Comparison of ENCODE assay signal across 2 cellular contexts in the genomic region with DNA sequence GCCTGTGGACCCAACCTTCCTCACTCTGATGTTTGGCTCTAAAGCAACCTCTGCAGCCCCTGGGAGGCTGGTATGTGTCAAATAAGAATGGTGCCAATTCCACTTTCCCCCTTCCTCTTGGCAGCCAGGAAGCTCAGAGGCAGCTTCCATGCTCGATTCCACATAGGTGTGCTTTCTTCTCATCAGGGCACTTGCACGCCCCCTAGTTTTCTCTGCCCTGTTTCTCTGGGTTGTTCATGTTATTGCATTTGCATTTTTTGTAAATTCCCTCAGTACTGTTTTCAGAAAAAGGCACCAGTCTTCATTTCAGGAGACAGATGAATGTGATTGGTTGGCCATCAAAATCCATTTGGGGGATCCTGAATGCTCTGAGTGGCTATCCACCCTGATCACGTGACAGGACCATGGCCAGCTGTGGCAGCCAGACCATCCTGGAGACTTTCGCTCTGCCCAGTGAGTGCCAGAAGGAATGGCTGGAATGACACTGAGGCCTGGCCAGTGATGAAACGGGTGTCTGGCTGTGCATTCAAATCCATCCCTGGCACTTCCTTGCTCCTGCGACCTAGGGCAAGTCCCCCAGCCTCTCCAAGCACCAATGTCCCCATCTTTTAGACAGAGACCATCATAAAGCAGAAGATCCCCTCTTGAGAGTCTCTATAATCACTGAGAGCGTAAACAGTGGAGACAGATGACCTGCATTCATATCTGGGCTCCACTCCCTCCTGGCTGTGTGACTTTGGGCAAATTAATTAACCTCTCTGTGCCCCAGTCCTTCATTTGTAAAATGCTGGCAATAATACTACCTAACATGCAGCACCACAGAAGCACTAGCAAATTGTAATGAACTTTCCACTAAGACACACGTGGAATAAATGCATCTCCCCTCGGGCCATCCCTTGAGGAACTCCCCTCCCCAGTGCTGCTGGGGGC.
A peak's percentile ranks its signal among the peaks of the same experiment; 100 is the strongest.
TF ChIP-seq lines count a peak whose summit lies in the region.

No MANE protein-coding gene starts in this region.

TF ChIP-seq in IMR-90, 13 proteins besides CTCF, POLR2A, EP300 and RAD21:
- TF ChIP-seq, protein P1, sequence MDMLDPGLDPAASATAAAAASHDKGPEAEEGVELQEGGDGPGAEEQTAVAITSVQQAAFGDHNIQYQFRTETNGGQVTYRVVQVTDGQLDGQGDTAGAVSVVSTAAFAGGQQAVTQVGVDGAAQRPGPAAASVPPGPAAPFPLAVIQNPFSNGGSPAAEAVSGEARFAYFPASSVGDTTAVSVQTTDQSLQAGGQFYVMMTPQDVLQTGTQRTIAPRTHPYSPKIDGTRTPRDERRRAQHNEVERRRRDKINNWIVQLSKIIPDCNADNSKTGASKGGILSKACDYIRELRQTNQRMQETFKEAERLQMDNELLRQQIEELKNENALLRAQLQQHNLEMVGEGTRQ (IDR thresholded peaks at IDR 0.05; ENCODE audit: low read depth, low read length) = no peak
- TF ChIP-seq RCOR1 (IDR thresholded peaks at IDR 0.05; ENCODE audit: insufficient replicate concordance, low read length) = no peak
- TF ChIP-seq BHLHE40 (IDR thresholded peaks at IDR 0.05; ENCODE audit: low read depth, low read length) = no peak
- TF ChIP-seq, protein P2, sequence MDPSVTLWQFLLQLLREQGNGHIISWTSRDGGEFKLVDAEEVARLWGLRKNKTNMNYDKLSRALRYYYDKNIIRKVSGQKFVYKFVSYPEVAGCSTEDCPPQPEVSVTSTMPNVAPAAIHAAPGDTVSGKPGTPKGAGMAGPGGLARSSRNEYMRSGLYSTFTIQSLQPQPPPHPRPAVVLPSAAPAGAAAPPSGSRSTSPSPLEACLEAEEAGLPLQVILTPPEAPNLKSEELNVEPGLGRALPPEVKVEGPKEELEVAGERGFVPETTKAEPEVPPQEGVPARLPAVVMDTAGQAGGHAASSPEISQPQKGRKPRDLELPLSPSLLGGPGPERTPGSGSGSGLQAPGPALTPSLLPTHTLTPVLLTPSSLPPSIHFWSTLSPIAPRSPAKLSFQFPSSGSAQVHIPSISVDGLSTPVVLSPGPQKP (IDR thresholded peaks at IDR 0.05; ENCODE audit: borderline replicate concordance, low read depth, low read length) = no peak
- no peak for TF ChIP-seq MAZ (IDR thresholded peaks at IDR 0.05; ENCODE audit: borderline replicate concordance, low read depth, low read length)
- TF ChIP-seq CEBPB (IDR thresholded peaks at IDR 0.05; ENCODE audit: low read depth, low read length) = no peak
- no peak for TF ChIP-seq FOS (IDR thresholded peaks at IDR 0.05; ENCODE audit: low read depth, low read length)
- no peak for TF ChIP-seq RFX5 (IDR thresholded peaks at IDR 0.05; ENCODE audit: low read depth, low read length)
- TF ChIP-seq CHD1 (IDR thresholded peaks at IDR 0.05; ENCODE audit: low read depth, low read length) = no peak
- no peak for TF ChIP-seq MXI1 (IDR thresholded peaks at IDR 0.05; ENCODE audit: borderline replicate concordance, low read depth, low read length)
- no peak for TF ChIP-seq SMC3 (IDR thresholded peaks at IDR 0.05; ENCODE audit: low read depth, low read length)
- no peak for TF ChIP-seq MAFK (IDR thresholded peaks at IDR 0.05; ENCODE audit: low read depth, low read length)
- no peak for TF ChIP-seq NFE2L2 (IDR thresholded peaks at IDR 0.05; ENCODE audit: low read depth, low read length)

TF ChIP-seq in GM12878, 131 proteins besides CTCF, POLR2A, EP300 and RAD21:
- TF ChIP-seq SIX5 (IDR thresholded peaks at IDR 0.05; ENCODE audit: low read depth, low read length, severe bottlenecking) (no peak), SP1 (IDR thresholded peaks at IDR 0.05; ENCODE audit: low read depth, low read length) (no peak)
- TF ChIP-seq, protein P3, sequence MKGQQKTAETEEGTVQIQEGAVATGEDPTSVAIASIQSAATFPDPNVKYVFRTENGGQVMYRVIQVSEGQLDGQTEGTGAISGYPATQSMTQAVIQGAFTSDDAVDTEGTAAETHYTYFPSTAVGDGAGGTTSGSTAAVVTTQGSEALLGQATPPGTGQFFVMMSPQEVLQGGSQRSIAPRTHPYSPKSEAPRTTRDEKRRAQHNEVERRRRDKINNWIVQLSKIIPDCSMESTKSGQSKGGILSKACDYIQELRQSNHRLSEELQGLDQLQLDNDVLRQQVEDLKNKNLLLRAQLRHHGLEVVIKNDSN (IDR thresholded peaks at IDR 0.05; ENCODE audit: borderline replicate concordance, extremely low read length, insufficient read depth, low read depth, low read length) = peak; percentile 18
